ENCODE assay signal across 11 cellular contexts in the genomic region with DNA sequence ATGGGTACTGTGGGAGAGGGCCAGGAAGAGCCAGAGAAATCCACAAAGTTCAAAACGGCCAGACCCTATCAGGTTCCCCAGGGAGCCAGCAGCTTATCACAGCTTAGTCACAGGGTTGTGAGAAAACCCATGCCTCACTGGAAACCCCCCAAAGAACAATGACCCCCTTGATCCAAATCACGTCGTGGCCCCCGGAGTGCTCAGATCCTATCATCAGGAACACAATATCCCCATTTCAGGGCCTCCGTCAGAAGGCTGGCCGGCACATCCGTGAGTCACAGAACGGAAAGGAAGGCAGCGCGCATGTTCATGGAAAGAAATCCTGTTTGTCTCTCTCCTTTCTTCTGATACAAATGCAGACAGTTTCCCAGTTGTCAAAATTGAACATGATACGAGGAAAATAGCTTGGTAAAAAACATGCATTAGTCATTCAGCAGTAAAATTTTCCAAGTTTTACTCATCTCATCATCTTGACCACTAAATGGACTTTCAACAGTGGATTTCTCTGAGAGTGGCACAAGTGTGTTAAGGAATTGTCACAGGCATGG.
DNase-seq lines count a peak whose midpoint lies in the region; ATAC-seq, FAIRE-seq and TF ChIP-seq lines count a peak whose summit lies in the region.
"Had no signal": no experiment of that assay in that cellular context is flagged by ENCODE, and none has a peak within 500 bp of the region (broad histone marks: within the 10 kb centered on the region; RNA-seq: fewer than 3 reads in every experiment).

No MANE protein-coding gene starts in this region.

- H3K4me3 ChIP-seq in AG04450 (ENCODE audit: low read depth, low read length) (peak overlapping the region; percentile 20; the same call in 1 of the 2 replicates), fibroblast of mammary gland (ENCODE audit: control insufficient read depth, low read depth, low read length) (no peak overlapping the region)

- DNase-seq in AG04450 (ENCODE audit: low read depth, low spot score) (peak; percentile 49), RCC 7860 (ENCODE audit: low spot score) (peak; percentile 94), fibroblast of mammary gland (ENCODE audit: low read depth) (peak; percentile 97), omental fat pad (ENCODE audit: low spot score) (peak; percentile 43), NCI-H1048 (lab: John Stamatoyannopoulos, UW) (no peak)
- DNase-seq: activated T-cell treated with anti-CD3 and anti-CD28 coated beads, Interleukin-2, amount 50 U/mL, for 4 hours; NCI-H524 had no signal

- H3K9me3 ChIP-seq in AG04450 (ENCODE audit: control insufficient read depth, insufficient read depth, low read length) = peaks cover 6% of the 10 kb centered on the region

- no peak for TF ChIP-seq CTCF in AG04450 (IDR thresholded peaks at IDR 0.05; ENCODE audit: low read depth, low read length)
- TF ChIP-seq CTCF in fibroblast of mammary gland (conservative IDR thresholded peaks at IDR 0.05; ENCODE audit: control insufficient read depth, insufficient read depth, low read depth, low read length) = no peak
- TF ChIP-seq CTCF in omental fat pad (IDR thresholded peaks at IDR 0.05) = no peak

- POLR2A ChIA-PET in AG04450 (lab: Yijun Ruan, JAX) = no interaction called here

- peak overlapping the region; percentile 93 for H3K27ac ChIP-seq in AG04450 (ENCODE audit: low read depth, low read length)

- H3K27me3 ChIP-seq in AG04450 (ENCODE audit: control insufficient read depth, insufficient read depth, low read length) = no peaks in the 10 kb centered on the region

- CTCF ChIA-PET in AG04450 (lab: Charles Lee) = interaction anchor here (1.2 kb wide), 1 partner anchor 14 kb away, joined by 4 read pairs; no protein-coding TSS in a partner anchor

- ATAC-seq in omental fat pad (ENCODE audit: low FRiP score) (peak; percentile 83), HG02970 (IDR thresholded peaks at IDR 0.05; ENCODE audit: low FRiP score, unreplicated experiment) (no peak), GM18511 (IDR thresholded peaks at IDR 0.05; ENCODE audit: unreplicated experiment) (no peak), HG03565 (IDR thresholded peaks at IDR 0.05; ENCODE audit: unreplicated experiment) (no peak)
- ATAC-seq: activated T-cell treated with anti-CD3 and anti-CD28 coated beads, Interleukin-2, amount 50 U/mL, for 4 hours; left lobe of liver had no signal

- peak; percentile 96 for FAIRE-seq in RCC 7860 (lab: Jason Lieb, UNC)
